ENCODE assay signal across 8 cellular contexts in genomic region chr15:76346666-76347506, GRCh38. TPM values are rescaled to one million over a fixed set of nuclear protein-coding genes. Genes with fewer than 3 reads are reported as not detected.
DNase-seq lines count a peak whose midpoint lies in the region; ATAC-seq and TF ChIP-seq lines count a peak whose summit lies in the region.

No MANE protein-coding gene starts in this region.

- peaks cover 1% of the 10 kb centered on the region for H3K79me1 ChIP-seq in mesenchymal stem cell (replicated peaks; ENCODE audit: low read length, poor library complexity, severe bottlenecking)

- H3K27me3 ChIP-seq in cardiac muscle cell: peaks cover 99% of the 10 kb centered on the region
- H3K27me3 ChIP-seq in right atrium auricular region: peaks cover 37 to 54% of the 10 kb centered on the region in 2 donors
- H3K27me3 ChIP-seq in mesenchymal stem cell (ENCODE audit: control insufficient read depth in 1 of 2, insufficient read depth in 1 of 2, low read length in 2 of 2): peaks cover 49 to 60% of the 10 kb centered on the region in 2 experiments

- H3K36me3 Mint-ChIP-seq in chondrocyte (ENCODE audit: low read depth): peaks cover 8% of the 10 kb centered on the region
- peaks cover 5% of the 10 kb centered on the region for H3K36me3 Mint-ChIP-seq in endothelial cell (ENCODE audit: low read depth, unreplicated experiment)

- H3K14ac ChIP-seq in mesenchymal stem cell (ENCODE audit: low read length in 2 of 2): peak overlapping the region in 1 of 2 experiments; percentile 32

- H3K4me3 ChIP-seq in cardiac muscle cell: peak overlapping the region; percentile 26
- H3K4me3 ChIP-seq in right atrium auricular region: peak overlapping the region in 1 of 2 donors; percentile 43
- H3K4me3 ChIP-seq in mesenchymal stem cell (ENCODE audit: insufficient read depth in 1 of 2, low read depth in 1 of 2, low read length in 2 of 2): peak overlapping the region; percentile 54 to 68
- peak overlapping the region; percentile 44 for H3K4me3 ChIP-seq in urinary bladder (ENCODE audit: low read depth, low read length)

- H2BK12ac ChIP-seq in mesenchymal stem cell (ENCODE audit: low read length in 2 of 2): no peak overlapping the region

- H2BK120ac ChIP-seq in mesenchymal stem cell (ENCODE audit: low read depth, low read length): no peak overlapping the region

- H3K9me3 ChIP-seq in cardiac muscle cell (ENCODE audit: low read depth) (no peaks in the 10 kb centered on the region), right atrium auricular region (no peaks in the 10 kb centered on the region), mesenchymal stem cell (ENCODE audit: control insufficient read depth, low read length) (no peaks in the 10 kb centered on the region)

- H3K4me3 Mint-ChIP-seq in chondrocyte (ENCODE audit: unreplicated experiment) (peak overlapping the region; percentile 49), endothelial cell (ENCODE audit: unreplicated experiment) (no peak overlapping the region)

- peak overlapping the region; percentile 23 for H4K8ac ChIP-seq in mesenchymal stem cell (ENCODE audit: low read length)

- peak overlapping the region; percentile 69 for H2BK15ac ChIP-seq in mesenchymal stem cell (ENCODE audit: low read depth, poor library complexity, severe bottlenecking)

- H3K27ac ChIP-seq in cardiac muscle cell: no peak overlapping the region
- H3K27ac ChIP-seq in right atrium auricular region: no peak overlapping the region
- no peak overlapping the region for H3K27ac ChIP-seq in mesenchymal stem cell (ENCODE audit: low read length, poor library complexity, severe bottlenecking)
- no peak overlapping the region for H3K27ac ChIP-seq in urinary bladder (ENCODE audit: low read depth)

- TF ChIP-seq CTCF in cardiac muscle cell (IDR thresholded peaks at IDR 0.05; ENCODE audit: low read depth, low read length): no peak
- no peak for TF ChIP-seq CTCF in right atrium auricular region (IDR thresholded peaks at IDR 0.05)
- TF ChIP-seq CTCF in chondrocyte (IDR thresholded peaks at IDR 0.05): no peak
- TF ChIP-seq CTCF in endothelial cell (IDR thresholded peaks at IDR 0.05; ENCODE audit: unreplicated experiment): no peak

- no peak overlapping the region for H4K91ac ChIP-seq in mesenchymal stem cell (ENCODE audit: low read length)

- peak overlapping the region; percentile 18 for H3K9ac ChIP-seq in mesenchymal stem cell (ENCODE audit: low read length)

- H3K4ac ChIP-seq in mesenchymal stem cell (ENCODE audit: low read depth in 1 of 2, low read length in 2 of 2): no peak overlapping the region

- H3K9me3 Mint-ChIP-seq in chondrocyte (ENCODE audit: low read depth) (no peaks in the 10 kb centered on the region), endothelial cell (ENCODE audit: unreplicated experiment) (no peaks in the 10 kb centered on the region)

- no peak for ATAC-seq in GM21737 (IDR thresholded peaks at IDR 0.05; ENCODE audit: unreplicated experiment)

- H3K36me3 ChIP-seq in cardiac muscle cell (no peaks in the 10 kb centered on the region), right atrium auricular region (no peaks in the 10 kb centered on the region), mesenchymal stem cell (ENCODE audit: control insufficient read depth in 1 of 2, insufficient read depth in 2 of 2, low read depth in 1 of 2, low read length in 2 of 2) (no peaks in the 10 kb centered on the region), urinary bladder (ENCODE audit: insufficient read depth) (no peaks in the 10 kb centered on the region)

- peaks cover 44% of the 10 kb centered on the region for H3K27me3 Mint-ChIP-seq in chondrocyte (ENCODE audit: low read depth)
- peaks cover 25% of the 10 kb centered on the region for H3K27me3 Mint-ChIP-seq in endothelial cell (ENCODE audit: unreplicated experiment)

- H2AFZ ChIP-seq in mesenchymal stem cell (ENCODE audit: low read depth, low read length): no peak overlapping the region

- 1% methylated on average over 67 of the region's 76 CpGs for WGBS in mesenchymal stem cell
- WGBS in urinary bladder: 5% methylated on average over 76 of the region's 76 CpGs

- H3K27ac Mint-ChIP-seq in chondrocyte (ENCODE audit: unreplicated experiment) (no peak overlapping the region), endothelial cell (ENCODE audit: unreplicated experiment) (no peak overlapping the region)

- H3K4me2 ChIP-seq in mesenchymal stem cell (ENCODE audit: low read length, poor library complexity, severe bottlenecking): peak overlapping the region; percentile 100

- DNase-seq in cardiac muscle cell (ENCODE audit: low read depth in 1 of 2, low spot score in 1 of 2) (peak; percentile 32 to 55), right atrium auricular region (ENCODE audit: low spot score) (no peak), chondrocyte (ENCODE audit: low spot score) (no peak), mesenchymal stem cell (peak; percentile 51), COLO829 (ENCODE audit: low spot score) (no peak), endothelial cell (ENCODE audit: low spot score) (no peak)

- H2AK5ac ChIP-seq in mesenchymal stem cell (ENCODE audit: low read length, severe bottlenecking): no peak overlapping the region

- H3K4me1 Mint-ChIP-seq in chondrocyte (ENCODE audit: low read depth) (peaks cover 11% of the 10 kb centered on the region), endothelial cell (ENCODE audit: unreplicated experiment) (peaks cover 20% of the 10 kb centered on the region)

- no peak overlapping the region for H3K18ac ChIP-seq in mesenchymal stem cell (ENCODE audit: low read depth in 1 of 2, low read length in 2 of 2)

- peak overlapping the region in 1 of 2 experiments; percentile 69 for H3K23ac ChIP-seq in mesenchymal stem cell (ENCODE audit: low read length in 2 of 2)

- H2BK5ac ChIP-seq in mesenchymal stem cell (ENCODE audit: low read depth, low read length, poor library complexity, severe bottlenecking): no peak overlapping the region

- H3K4me1 ChIP-seq in cardiac muscle cell (ENCODE audit: low read depth): peaks cover 10% of the 10 kb centered on the region
- peaks cover 0 to 34% of the 10 kb centered on the region in 2 donors for H3K4me1 ChIP-seq in right atrium auricular region
- peaks cover 24% of the 10 kb centered on the region for H3K4me1 ChIP-seq in mesenchymal stem cell (ENCODE audit: control insufficient read depth, insufficient read depth, low read depth, low read length)
- H3K4me1 ChIP-seq in urinary bladder (ENCODE audit: insufficient read depth): peaks cover 4% of the 10 kb centered on the region

RNA-seq across cellular contexts. Expression of gene ISL2, which starts 10.3 kb away (rescaled TPM):
- total RNA-seq in cardiac muscle cell (not detected in 2 replicates), right atrium auricular region (not detected), chondrocyte (not detected in 3 replicates), urinary bladder (1.5 TPM), endothelial cell (ENCODE audit: unreplicated experiment) (1.4 TPM)
- polyA plus RNA-seq in cardiac muscle cell (not detected in 2 replicates), urinary bladder (not detected)
- polyA plus RNA-seq in mesenchymal stem cell (2013, experiment 1 of 2): 0.30 TPM
- 0.26 TPM for polyA plus RNA-seq in mesenchymal stem cell (2013, experiment 2 of 2)

RNA-seq across cellular contexts. Expression of gene ETFA, which starts 35.6 kb away (rescaled TPM):
- 117 and 152 TPM in 2 replicates for total RNA-seq in cardiac muscle cell
- polyA plus RNA-seq in cardiac muscle cell: 282 and 303 TPM in 2 replicates
- total RNA-seq in right atrium auricular region: 100 to 1,000 TPM; 109 to 186 TPM
- total RNA-seq in chondrocyte: 111 to 120 TPM (median 117 TPM) in 3 replicates
- polyA plus RNA-seq in mesenchymal stem cell (2013, experiment 1 of 2): 77.6 TPM
- polyA plus RNA-seq in mesenchymal stem cell (2013, experiment 2 of 2): 79.1 TPM
- 117 TPM for total RNA-seq in urinary bladder
- polyA plus RNA-seq in urinary bladder: 99.8 TPM
- 103 TPM for total RNA-seq in endothelial cell (ENCODE audit: unreplicated experiment)

Comparison
In these comparisons a context has a peak if more than half of its experiments do, and no peak if none do; other contexts are left out.
1. DNase-seq: peak in cardiac muscle cell (2 of 2) and mesenchymal stem cell (single experiment); none in right atrium auricular region (single experiment), chondrocyte (single experiment), COLO829 (single experiment) and endothelial cell (single experiment).